In the genomic region with DNA sequence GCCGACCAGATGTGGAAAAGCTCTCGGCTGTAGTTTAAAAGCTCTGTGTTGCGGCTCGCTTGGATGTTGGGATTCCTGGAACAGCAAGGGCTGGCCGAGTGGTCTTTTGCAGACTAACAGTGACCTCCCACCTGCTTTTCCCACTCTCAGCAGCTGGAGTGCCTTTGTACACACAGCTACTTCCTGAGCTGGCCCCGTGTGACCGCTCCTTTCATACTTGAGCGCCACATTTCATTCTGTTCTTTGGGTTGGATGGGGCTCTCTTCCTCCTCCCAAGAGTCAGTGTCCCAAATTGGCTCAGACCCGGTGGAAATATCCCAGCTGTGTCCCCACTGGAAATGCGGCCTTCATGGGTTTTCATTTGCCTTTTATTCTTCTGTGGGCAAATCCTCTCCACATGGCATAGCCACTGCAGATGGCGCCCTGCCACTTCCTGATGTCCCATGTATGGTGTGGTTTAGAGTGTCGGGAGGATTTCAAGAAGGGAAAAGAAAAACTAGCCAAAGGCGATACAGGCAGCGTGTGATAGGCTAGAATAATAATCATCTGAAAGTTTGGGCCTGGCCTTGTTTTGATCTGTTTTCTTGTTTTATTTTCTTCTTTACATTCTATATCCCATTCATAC, we compare ENCODE assay signal across 14 cellular contexts.
A peak's percentile ranks its signal among the peaks of the same experiment; 100 is the strongest.
DNase-seq lines count a peak whose midpoint lies in the region; ATAC-seq and TF ChIP-seq lines count a peak whose summit lies in the region.
"Had no signal": no experiment of that assay in that cellular context is flagged by ENCODE, and none has a peak within 500 bp of the region (broad histone marks: within the 10 kb centered on the region; RNA-seq: fewer than 3 reads in every experiment).

No MANE protein-coding gene starts in this region.

- H3K4me1 ChIP-seq in stomach, result peaks cover 24 to 57% (median 39%) of the 10 kb centered on the region in 4 donors
- H3K4me1 ChIP-seq: uterus had no signal

- H3K9me3 Mint-ChIP-seq in glutamatergic neuron (ENCODE audit: unreplicated experiment), result peaks cover 4% of the 10 kb centered on the region

- peak overlapping the region; percentile 36 for H3K4me3 Mint-ChIP-seq in glutamatergic neuron (ENCODE audit: unreplicated experiment)

- WGBS in stomach, 5 donors, result 80 to 89% (median 85%) methylated on average over 14 of the region's 14 CpGs

- no peaks in the 10 kb centered on the region for H3K27me3 Mint-ChIP-seq in glutamatergic neuron (ENCODE audit: unreplicated experiment)

- DNase-seq in NCI-H2196 (lab: John Stamatoyannopoulos, UW; ENCODE audit: unreplicated experiment), result peak; percentile 20
- no peak for DNase-seq in NCI-H2196 treated with DMSO at 0.1 percent for 48 hours (lab: John Stamatoyannopoulos, UW; ENCODE audit: unreplicated experiment)
- peak; percentile 57 for DNase-seq in NCI-H69 (lab: John Stamatoyannopoulos, UW)
- no peak for DNase-seq in glutamatergic neuron
- peak; percentile 43 for DNase-seq in stomach
- DNase-seq in AG20443 (ENCODE audit: low spot score), result no peak
- DNase-seq: activated CD4-positive, alpha-beta T cell treated with anti-CD3 and anti-CD28 coated beads for 48 hours; effector CD8-positive, alpha-beta T cell; Kasumi-1; uterus had no signal

- TF ChIP-seq CTCF in glutamatergic neuron (IDR thresholded peaks at IDR 0.05; ENCODE audit: partially characterized antibody, unreplicated experiment), result no peak
- TF ChIP-seq CTCF in stomach (IDR thresholded peaks at IDR 0.05), result no peak

- H3K4me1 Mint-ChIP-seq in glutamatergic neuron (ENCODE audit: low read depth, unreplicated experiment), result peaks cover 48% of the 10 kb centered on the region

- no peaks in the 10 kb centered on the region for H3K27me3 ChIP-seq in stomach
- H3K27me3 ChIP-seq: uterus had no signal

- no peak overlapping the region for H3K27ac Mint-ChIP-seq in glutamatergic neuron (ENCODE audit: unreplicated experiment)

- H3K9me3 ChIP-seq in stomach, result no peaks in the 10 kb centered on the region
- H3K9me3 ChIP-seq: uterus had no signal

- no peak for TF ChIP-seq POLR2A in stomach (IDR thresholded peaks at IDR 0.05)

- H3K36me3 ChIP-seq in stomach, result peaks cover 0 to 13% (median 3%) of the 10 kb centered on the region in 4 donors
- H3K36me3 ChIP-seq: uterus had no signal

- H3K36me3 Mint-ChIP-seq in glutamatergic neuron (ENCODE audit: unreplicated experiment), result no peaks in the 10 kb centered on the region

- H3K27ac ChIP-seq in stomach, result no peak overlapping the region
- H3K27ac ChIP-seq: parathyroid adenoma had no signal

- TF ChIP-seq EP300 in stomach (IDR thresholded peaks at IDR 0.05), result no peak

- intact Hi-C loops in stomach (cut with DNase I; ENCODE audit: low total_unique reads), result loop anchor here (10.0 kb wide), 1 partner anchor 53 kb away; no protein-coding TSS in a partner anchor

- H3K4me3 ChIP-seq in stomach, result no peak overlapping the region
- H3K4me3 ChIP-seq: GM12878, uterus had no signal

- ATAC-seq in HG03457 (IDR thresholded peaks at IDR 0.05; ENCODE audit: unreplicated experiment) (no peak), GM21723 (IDR thresholded peaks at IDR 0.05; ENCODE audit: unreplicated experiment) (no peak)
- ATAC-seq: GM12878 had no signal

Comparison
In these comparisons a context has a peak if more than half of its experiments do, and no peak if none do; other contexts are left out.
1. DNase-seq: peak in NCI-H2196 (single experiment), NCI-H69 (single experiment) and stomach (single experiment); none in NCI-H2196 treated with DMSO at 0.1 percent for 48 hours (single experiment), glutamatergic neuron (single experiment) and AG20443 (single experiment).